ENCODE assay signal across 1 cellular context in the genomic region with DNA sequence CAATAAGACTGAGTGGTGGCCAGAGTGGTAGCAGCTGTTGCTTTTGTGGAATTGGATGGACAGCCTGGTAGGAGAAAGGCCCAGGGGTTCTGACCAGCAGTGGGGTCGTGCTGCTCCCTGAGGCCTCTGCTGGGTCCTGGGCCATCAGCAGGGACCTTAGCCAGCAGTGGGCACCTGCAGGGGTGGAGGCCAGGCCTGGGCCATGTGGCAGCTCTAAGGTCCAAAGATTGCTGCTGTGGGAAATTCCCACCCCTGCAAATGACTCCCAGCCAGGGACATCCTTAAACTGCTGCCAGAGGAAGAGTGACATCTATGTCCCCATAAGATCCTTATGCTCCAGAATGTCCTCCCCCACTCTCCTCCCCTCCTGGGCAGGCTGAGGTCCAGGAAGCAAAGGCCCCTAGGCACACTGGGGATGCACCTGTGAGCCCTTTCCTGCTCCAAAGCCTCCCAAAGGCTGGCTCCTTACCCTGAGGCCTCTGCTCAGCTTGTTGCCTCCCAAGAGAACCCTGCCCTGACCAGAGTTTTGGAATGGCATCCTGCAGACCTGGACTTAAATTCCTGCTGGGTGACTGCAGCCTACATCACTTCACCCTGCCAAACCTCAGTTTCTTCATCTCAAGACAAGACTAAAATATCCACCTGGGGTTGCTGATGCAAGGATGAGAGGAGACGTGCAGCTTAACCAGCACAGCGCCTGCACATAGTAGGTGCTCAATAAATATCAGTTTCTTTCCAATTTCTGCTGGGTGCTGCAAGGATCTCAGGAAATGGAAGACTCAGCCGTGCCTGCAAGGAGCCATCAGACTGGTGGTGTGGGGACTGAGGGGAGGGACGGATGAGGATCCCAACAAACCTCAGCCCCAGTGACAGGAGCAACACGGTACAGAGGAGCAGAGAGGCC.
TF ChIP-seq lines count a peak whose summit lies in the region.

No MANE protein-coding gene starts in this region.

TF ChIP-seq in HepG2, 621 proteins besides CTCF, POLR2A, EP300 and RAD21 (continued from another document and continues in another):
- TF ChIP-seq, protein P1, sequence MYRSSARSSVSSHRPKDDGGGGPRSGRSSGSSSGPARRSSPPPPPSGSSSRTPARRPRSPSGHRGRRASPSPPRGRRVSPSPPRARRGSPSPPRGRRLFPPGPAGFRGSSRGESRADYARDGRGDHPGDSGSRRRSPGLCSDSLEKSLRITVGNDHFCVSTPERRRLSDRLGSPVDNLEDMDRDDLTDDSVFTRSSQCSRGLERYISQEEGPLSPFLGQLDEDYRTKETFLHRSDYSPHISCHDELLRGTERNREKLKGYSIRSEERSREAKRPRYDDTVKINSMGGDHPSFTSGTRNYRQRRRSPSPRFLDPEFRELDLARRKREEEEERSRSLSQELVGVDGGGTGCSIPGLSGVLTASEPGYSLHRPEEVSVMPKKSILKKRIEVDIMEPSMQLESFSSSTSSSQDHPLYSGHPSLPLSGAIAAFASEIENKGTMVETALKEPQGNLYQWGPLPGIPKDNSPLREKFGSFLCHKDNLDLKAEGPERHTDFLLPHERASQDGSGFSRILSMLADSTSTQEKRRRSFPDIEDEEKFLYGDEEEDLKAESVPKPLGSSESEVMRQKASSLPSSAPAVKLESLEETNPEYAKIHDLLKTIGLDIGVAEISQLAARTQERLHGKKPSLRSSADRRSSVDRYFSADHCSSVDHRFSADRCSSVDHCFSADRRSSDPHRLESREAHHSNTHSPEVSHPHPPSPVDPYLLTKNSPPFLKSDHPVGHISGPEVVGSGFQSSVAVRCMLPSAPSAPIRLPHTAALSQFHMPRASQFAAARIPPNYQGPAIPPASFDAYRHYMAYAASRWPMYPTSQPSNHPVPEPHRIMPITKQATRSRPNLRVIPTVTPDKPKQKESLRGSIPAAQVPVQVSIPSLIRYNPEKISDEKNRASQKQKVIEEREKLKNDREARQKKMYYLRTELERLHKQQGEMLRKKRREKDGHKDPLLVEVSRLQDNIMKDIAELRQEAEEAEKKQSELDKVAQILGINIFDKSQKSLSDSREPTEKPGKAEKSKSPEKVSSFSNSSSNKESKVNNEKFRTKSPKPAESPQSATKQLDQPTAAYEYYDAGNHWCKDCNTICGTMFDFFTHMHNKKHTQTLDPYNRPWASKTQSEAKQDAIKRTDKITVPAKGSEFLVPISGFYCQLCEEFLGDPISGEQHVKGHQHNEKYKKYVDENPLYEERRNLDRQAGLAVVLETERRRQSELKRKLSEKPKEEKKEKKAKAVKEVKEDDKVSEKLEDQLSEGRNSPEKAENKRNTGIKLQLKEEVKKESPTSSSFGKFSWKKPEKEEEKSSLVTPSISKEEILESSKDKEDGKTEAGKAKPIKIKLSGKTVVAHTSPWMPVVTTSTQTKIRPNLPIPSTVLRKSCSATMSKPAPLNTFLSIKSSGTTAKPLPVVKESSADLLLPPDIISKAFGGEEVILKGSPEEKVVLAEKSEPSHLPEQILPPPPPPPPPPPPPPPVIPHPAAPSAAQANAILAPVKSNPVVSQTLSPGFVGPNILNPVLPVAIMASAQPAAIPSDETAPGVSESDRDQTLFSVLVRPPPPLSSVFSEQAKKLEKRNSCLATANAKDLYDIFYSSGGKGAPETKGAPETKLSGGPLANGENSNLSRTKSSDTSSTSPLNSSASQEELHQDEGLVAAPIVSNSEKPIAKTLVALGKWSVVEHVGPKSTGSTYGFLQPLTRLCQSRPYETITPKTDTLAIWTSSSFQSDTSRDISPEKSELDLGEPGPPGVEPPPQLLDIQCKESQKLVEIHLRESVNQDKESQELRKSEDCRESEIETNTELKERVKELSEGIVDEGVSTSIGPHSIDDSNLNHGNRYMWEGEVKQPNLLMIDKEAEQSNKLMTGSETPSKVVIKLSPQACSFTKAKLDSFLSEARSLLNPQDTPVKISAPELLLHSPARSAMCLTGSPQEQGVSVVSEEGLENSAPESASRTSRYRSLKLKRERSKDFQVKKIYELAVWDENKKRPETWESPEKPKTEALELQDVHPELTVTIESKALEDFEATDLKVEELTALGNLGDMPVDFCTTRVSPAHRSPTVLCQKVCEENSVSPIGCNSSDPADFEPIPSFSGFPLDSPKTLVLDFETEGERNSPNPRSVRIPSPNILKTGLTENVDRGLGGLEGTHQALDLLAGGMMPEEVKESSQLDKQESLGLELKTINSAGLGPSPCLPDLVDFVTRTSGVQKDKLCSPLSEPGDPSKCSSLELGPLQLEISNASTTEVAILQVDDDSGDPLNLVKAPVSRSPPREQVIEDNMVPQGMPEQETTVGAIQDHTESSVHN (CRISPR knock-in tag; IDR thresholded peaks at IDR 0.05): 0 out of 2 replicates have a peak, but pooled peaks have one; percentile 10
- TF ChIP-seq WIZ (CRISPR knock-in tag; IDR thresholded peaks at IDR 0.05) (peak; percentile 74; the same call in 1 of the 2 replicates), MZF1 (CRISPR knock-in tag; IDR thresholded peaks at IDR 0.05; ENCODE audit: borderline replicate concordance) (no peak), ZNF781 (CRISPR knock-in tag; IDR thresholded peaks at IDR 0.05; ENCODE audit: borderline replicate concordance, not compliant biosample characterization) (peak; percentile 2), SAP130 (CRISPR knock-in tag; IDR thresholded peaks at IDR 0.05; ENCODE audit: low read depth) (no peak; the same call in 1 of the 2 replicates), ZNF672 (CRISPR knock-in tag; IDR thresholded peaks at IDR 0.05) (no peak), ZFY (CRISPR knock-in tag; IDR thresholded peaks at IDR 0.05) (0 out of 2 replicates have a peak, but pooled peaks have one; percentile 0), KLF16 (CRISPR knock-in tag; IDR thresholded peaks at IDR 0.05) (no peak), RELA (CRISPR knock-in tag; IDR thresholded peaks at IDR 0.05) (peak; percentile 94; the same call in 1 of the 2 replicates), ZNF138 (CRISPR knock-in tag; IDR thresholded peaks at IDR 0.05; ENCODE audit: low read depth) (no peak), POLR2AphosphoS5 (IDR thresholded peaks at IDR 0.05; ENCODE audit: low read depth, low read length) (no peak), ZNF337 (CRISPR knock-in tag; IDR thresholded peaks at IDR 0.05; ENCODE audit: borderline replicate concordance, low read depth) (no peak), HNF4A (CRISPR knock-in tag; IDR thresholded peaks at IDR 0.05) (peak; percentile 63), MAF1 (CRISPR knock-in tag; IDR thresholded peaks at IDR 0.05; ENCODE audit: borderline replicate concordance) (no peak), GABPB1 (CRISPR knock-in tag; IDR thresholded peaks at IDR 0.05) (no peak), HIVEP1 (CRISPR knock-in tag; IDR thresholded peaks at IDR 0.05) (0 out of 2 replicates have a peak, but pooled peaks have one; percentile 9), JUN (CRISPR knock-in tag; IDR thresholded peaks at IDR 0.05) (no peak), MIER2 (CRISPR knock-in tag; IDR thresholded peaks at IDR 0.05) (no peak), ZBTB7A (CRISPR knock-in tag; IDR thresholded peaks at IDR 0.05) (0 out of 2 replicates have a peak, but pooled peaks have one; percentile 20), TP53 (CRISPR knock-in tag; conservative IDR thresholded peaks at IDR 0.05) (no peak), ZNF451 (CRISPR knock-in tag; IDR thresholded peaks at IDR 0.05) (peak; percentile 60; the same call in 1 of the 2 replicates), ZNF777 (CRISPR knock-in tag; IDR thresholded peaks at IDR 0.05) (no peak)
- TF ChIP-seq, protein P2, sequence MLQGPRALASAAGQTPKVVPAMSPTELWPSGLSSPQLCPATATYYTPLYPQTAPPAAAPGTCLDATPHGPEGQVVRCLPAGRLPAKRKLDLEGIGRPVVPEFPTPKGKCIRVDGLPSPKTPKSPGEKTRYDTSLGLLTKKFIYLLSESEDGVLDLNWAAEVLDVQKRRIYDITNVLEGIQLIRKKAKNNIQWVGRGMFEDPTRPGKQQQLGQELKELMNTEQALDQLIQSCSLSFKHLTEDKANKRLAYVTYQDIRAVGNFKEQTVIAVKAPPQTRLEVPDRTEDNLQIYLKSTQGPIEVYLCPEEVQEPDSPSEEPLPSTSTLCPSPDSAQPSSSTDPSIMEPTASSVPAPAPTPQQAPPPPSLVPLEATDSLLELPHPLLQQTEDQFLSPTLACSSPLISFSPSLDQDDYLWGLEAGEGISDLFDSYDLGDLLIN (CRISPR knock-in tag; IDR thresholded peaks at IDR 0.05; ENCODE audit: borderline replicate concordance): 0 out of 2 replicates have a peak, but pooled peaks have one; percentile 14
- TF ChIP-seq, protein P3, sequence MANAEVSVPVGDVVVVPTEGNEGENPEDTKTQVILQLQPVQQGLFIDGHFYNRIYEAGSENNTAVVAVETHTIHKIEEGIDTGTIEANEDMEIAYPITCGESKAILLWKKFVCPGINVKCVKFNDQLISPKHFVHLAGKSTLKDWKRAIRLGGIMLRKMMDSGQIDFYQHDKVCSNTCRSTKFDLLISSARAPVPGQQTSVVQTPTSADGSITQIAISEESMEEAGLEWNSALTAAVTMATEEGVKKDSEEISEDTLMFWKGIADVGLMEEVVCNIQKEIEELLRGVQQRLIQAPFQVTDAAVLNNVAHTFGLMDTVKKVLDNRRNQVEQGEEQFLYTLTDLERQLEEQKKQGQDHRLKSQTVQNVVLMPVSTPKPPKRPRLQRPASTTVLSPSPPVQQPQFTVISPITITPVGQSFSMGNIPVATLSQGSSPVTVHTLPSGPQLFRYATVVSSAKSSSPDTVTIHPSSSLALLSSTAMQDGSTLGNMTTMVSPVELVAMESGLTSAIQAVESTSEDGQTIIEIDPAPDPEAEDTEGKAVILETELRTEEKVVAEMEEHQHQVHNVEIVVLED (CRISPR knock-in tag; IDR thresholded peaks at IDR 0.05; ENCODE audit: borderline replicate concordance): 0 out of 2 replicates have a peak, but pooled peaks have one; percentile 2
- TF ChIP-seq, protein P4, sequence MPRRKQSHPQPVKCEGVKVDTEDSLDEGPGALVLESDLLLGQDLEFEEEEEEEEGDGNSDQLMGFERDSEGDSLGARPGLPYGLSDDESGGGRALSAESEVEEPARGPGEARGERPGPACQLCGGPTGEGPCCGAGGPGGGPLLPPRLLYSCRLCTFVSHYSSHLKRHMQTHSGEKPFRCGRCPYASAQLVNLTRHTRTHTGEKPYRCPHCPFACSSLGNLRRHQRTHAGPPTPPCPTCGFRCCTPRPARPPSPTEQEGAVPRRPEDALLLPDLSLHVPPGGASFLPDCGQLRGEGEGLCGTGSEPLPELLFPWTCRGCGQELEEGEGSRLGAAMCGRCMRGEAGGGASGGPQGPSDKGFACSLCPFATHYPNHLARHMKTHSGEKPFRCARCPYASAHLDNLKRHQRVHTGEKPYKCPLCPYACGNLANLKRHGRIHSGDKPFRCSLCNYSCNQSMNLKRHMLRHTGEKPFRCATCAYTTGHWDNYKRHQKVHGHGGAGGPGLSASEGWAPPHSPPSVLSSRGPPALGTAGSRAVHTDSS (CRISPR knock-in tag; conservative IDR thresholded peaks at IDR 0.05): no peak
- TF ChIP-seq, protein P5, sequence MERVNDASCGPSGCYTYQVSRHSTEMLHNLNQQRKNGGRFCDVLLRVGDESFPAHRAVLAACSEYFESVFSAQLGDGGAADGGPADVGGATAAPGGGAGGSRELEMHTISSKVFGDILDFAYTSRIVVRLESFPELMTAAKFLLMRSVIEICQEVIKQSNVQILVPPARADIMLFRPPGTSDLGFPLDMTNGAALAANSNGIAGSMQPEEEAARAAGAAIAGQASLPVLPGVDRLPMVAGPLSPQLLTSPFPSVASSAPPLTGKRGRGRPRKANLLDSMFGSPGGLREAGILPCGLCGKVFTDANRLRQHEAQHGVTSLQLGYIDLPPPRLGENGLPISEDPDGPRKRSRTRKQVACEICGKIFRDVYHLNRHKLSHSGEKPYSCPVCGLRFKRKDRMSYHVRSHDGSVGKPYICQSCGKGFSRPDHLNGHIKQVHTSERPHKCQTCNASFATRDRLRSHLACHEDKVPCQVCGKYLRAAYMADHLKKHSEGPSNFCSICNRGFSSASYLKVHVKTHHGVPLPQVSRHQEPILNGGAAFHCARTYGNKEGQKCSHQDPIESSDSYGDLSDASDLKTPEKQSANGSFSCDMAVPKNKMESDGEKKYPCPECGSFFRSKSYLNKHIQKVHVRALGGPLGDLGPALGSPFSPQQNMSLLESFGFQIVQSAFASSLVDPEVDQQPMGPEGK (CRISPR knock-in tag; IDR thresholded peaks at IDR 0.05): peak; percentile 15; the same call in 1 of the 2 replicates
- TF ChIP-seq, protein P6, sequence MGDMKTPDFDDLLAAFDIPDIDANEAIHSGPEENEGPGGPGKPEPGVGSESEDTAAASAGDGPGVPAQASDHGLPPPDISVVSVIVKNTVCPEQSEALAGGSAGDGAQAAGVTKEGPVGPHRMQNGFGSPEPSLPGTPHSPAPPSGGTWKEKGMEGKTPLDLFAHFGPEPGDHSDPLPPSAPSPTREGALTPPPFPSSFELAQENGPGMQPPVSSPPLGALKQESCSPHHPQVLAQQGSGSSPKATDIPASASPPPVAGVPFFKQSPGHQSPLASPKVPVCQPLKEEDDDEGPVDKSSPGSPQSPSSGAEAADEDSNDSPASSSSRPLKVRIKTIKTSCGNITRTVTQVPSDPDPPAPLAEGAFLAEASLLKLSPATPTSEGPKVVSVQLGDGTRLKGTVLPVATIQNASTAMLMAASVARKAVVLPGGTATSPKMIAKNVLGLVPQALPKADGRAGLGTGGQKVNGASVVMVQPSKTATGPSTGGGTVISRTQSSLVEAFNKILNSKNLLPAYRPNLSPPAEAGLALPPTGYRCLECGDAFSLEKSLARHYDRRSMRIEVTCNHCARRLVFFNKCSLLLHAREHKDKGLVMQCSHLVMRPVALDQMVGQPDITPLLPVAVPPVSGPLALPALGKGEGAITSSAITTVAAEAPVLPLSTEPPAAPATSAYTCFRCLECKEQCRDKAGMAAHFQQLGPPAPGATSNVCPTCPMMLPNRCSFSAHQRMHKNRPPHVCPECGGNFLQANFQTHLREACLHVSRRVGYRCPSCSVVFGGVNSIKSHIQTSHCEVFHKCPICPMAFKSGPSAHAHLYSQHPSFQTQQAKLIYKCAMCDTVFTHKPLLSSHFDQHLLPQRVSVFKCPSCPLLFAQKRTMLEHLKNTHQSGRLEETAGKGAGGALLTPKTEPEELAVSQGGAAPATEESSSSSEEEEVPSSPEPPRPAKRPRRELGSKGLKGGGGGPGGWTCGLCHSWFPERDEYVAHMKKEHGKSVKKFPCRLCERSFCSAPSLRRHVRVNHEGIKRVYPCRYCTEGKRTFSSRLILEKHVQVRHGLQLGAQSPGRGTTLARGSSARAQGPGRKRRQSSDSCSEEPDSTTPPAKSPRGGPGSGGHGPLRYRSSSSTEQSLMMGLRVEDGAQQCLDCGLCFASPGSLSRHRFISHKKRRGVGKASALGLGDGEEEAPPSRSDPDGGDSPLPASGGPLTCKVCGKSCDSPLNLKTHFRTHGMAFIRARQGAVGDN (CRISPR knock-in tag; IDR thresholded peaks at IDR 0.05): peak; percentile 79
- TF ChIP-seq, protein P7, sequence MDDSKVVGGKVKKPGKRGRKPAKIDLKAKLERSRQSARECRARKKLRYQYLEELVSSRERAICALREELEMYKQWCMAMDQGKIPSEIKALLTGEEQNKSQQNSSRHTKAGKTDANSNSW (CRISPR knock-in tag; IDR thresholded peaks at IDR 0.05; ENCODE audit: borderline replicate concordance): no peak
- TF ChIP-seq, protein P8, sequence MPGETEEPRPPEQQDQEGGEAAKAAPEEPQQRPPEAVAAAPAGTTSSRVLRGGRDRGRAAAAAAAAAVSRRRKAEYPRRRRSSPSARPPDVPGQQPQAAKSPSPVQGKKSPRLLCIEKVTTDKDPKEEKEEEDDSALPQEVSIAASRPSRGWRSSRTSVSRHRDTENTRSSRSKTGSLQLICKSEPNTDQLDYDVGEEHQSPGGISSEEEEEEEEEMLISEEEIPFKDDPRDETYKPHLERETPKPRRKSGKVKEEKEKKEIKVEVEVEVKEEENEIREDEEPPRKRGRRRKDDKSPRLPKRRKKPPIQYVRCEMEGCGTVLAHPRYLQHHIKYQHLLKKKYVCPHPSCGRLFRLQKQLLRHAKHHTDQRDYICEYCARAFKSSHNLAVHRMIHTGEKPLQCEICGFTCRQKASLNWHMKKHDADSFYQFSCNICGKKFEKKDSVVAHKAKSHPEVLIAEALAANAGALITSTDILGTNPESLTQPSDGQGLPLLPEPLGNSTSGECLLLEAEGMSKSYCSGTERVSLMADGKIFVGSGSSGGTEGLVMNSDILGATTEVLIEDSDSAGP (CRISPR knock-in tag; IDR thresholded peaks at IDR 0.05; ENCODE audit: borderline replicate concordance): 0 out of 2 replicates have a peak, but pooled peaks have one; percentile 4
